Comparison of ENCODE assay signal across 27 cellular contexts in genomic region chr5:24850911-24851310, GRCh38.
"Had no signal": no experiment of that assay in that cellular context is flagged by ENCODE, and none has a peak within 500 bp of the region (broad histone marks: within the 10 kb centered on the region; RNA-seq: fewer than 3 reads in every experiment).

No MANE protein-coding gene starts in this region.

- H3K36me3 Mint-ChIP-seq: neural progenitor cell; stimulated activated memory B cell treated with anti-CD40 and anti-IgM and Interleukin-4, amounts not matched to agents 10 μg/mL and 1 μg/mL and 100 μg/mL, for 72 hours had no signal

- H3K4me3 ChIP-seq: hepatocyte, left ventricle myocardium inferior, lower lobe of right lung, neural progenitor cell, psoas muscle, spleen, tibial artery, upper lobe of left lung, uterus had no signal

- H3K36me3 ChIP-seq: left ventricle myocardium inferior, lower lobe of right lung, neural progenitor cell, spleen, tibial artery, upper lobe of left lung, uterus had no signal

- H3K9ac ChIP-seq: neural progenitor cell, parathyroid adenoma had no signal

- ATAC-seq: foreskin keratinocyte; left cardiac atrium; lower lobe of right lung; natural killer cell treated with Interleukin-12 subunit alpha and Interleukin-12 subunit beta and Interleukin-15 and Interleukin-18, amount 100 ng/mL, for 72 hours; psoas muscle; sciatic nerve; stimulated activated memory B cell treated with anti-CD40 and anti-IgM and Interleukin-4, amounts not matched to agents 10 μg/mL and 1 μg/mL and 100 μg/mL, for 72 hours had no signal

- H3K4me1 Mint-ChIP-seq: neural progenitor cell; stimulated activated memory B cell treated with anti-CD40 and anti-IgM and Interleukin-4, amounts not matched to agents 10 μg/mL and 1 μg/mL and 100 μg/mL, for 72 hours had no signal

- H3K4me3 Mint-ChIP-seq: endodermal cell; natural killer cell treated with Interleukin-12 subunit alpha and Interleukin-12 subunit beta and Interleukin-15 and Interleukin-18, amount 100 ng/mL, for 72 hours; neural progenitor cell; stimulated activated memory B cell treated with anti-CD40 and anti-IgM and Interleukin-4, amounts not matched to agents 10 μg/mL and 1 μg/mL and 100 μg/mL, for 72 hours; stimulated activated naive CD8-positive, alpha-beta T cell treated with anti-CD3 and anti-CD28 coated beads, Interleukin-15, Interleukin-2, amounts not matched to agents 100 ng/mL and 50 ng/mL, for 24 hours had no signal

- H3K27ac ChIP-seq: foreskin keratinocyte, hepatocyte, left ventricle myocardium inferior, lower lobe of right lung, neural progenitor cell, parathyroid adenoma, psoas muscle, spleen, tibial artery, upper lobe of left lung, uterus had no signal

- H3K4me1 ChIP-seq: left ventricle myocardium inferior, lower lobe of right lung, neural progenitor cell, parathyroid adenoma, psoas muscle, spleen, tibial artery, upper lobe of left lung, uterus had no signal

- DNase-seq: effector CD4-positive, alpha-beta T cell; endodermal cell; erythroblast; foreskin keratinocyte; head of caudate nucleus; kidney; left cardiac atrium; left ventricle myocardium inferior; lower lobe of right lung; mesenchymal stem cell; midbrain; psoas muscle; retina; spleen; stimulated activated CD4-positive, alpha-beta T cell treated with anti-CD3 and anti-CD28 coated beads, Interleukin-15, amount 100 ng/mL, for 24 hours; stimulated activated CD4-positive, alpha-beta T cell treated with anti-CD3 and anti-CD28 coated beads, Interleukin-1b, Interleukin-23, amount 100 ng/mL, for 48 hours; stimulated activated CD4-positive, alpha-beta T cell treated with anti-CD3 and anti-CD28 coated beads, Interleukin-4, amount 100 ng/mL, for 24 hours; tibial artery; upper lobe of left lung; uterus had no signal

- H3K27ac Mint-ChIP-seq: endodermal cell; natural killer cell treated with Interleukin-12 subunit alpha and Interleukin-12 subunit beta and Interleukin-15 and Interleukin-18, amount 100 ng/mL, for 72 hours; neural progenitor cell; stimulated activated memory B cell treated with anti-CD40 and anti-IgM and Interleukin-4, amounts not matched to agents 10 μg/mL and 1 μg/mL and 100 μg/mL, for 72 hours; stimulated activated naive CD8-positive, alpha-beta T cell treated with anti-CD3 and anti-CD28 coated beads, Interleukin-15, Interleukin-2, amounts not matched to agents 100 ng/mL and 50 ng/mL, for 24 hours had no signal

- H3K79me2 ChIP-seq: hepatocyte, parathyroid adenoma had no signal

- H3K9me3 ChIP-seq: psoas muscle, upper lobe of left lung, uterus had no signal

- H2AFZ ChIP-seq: hepatocyte, neural progenitor cell, parathyroid adenoma had no signal

- H3K4me2 ChIP-seq: hepatocyte, neural progenitor cell had no signal

- H3K27me3 Mint-ChIP-seq: natural killer cell treated with Interleukin-12 subunit alpha and Interleukin-12 subunit beta and Interleukin-15 and Interleukin-18, amount 100 ng/mL, for 72 hours; stimulated activated memory B cell treated with anti-CD40 and anti-IgM and Interleukin-4, amounts not matched to agents 10 μg/mL and 1 μg/mL and 100 μg/mL, for 72 hours; stimulated activated naive CD8-positive, alpha-beta T cell treated with anti-CD3 and anti-CD28 coated beads, Interleukin-15, Interleukin-2, amounts not matched to agents 100 ng/mL and 50 ng/mL, for 24 hours had no signal

- H3K27me3 ChIP-seq: foreskin keratinocyte, hepatocyte, neural progenitor cell, spleen, tibial artery, upper lobe of left lung, uterus had no signal

- H3K9me3 Mint-ChIP-seq: endodermal cell had no signal
